14 cellular contexts compared by ENCODE assay signal in genomic region chrX:13212191-13212651, GRCh38.
DNase-seq lines count a peak whose midpoint lies in the region; ATAC-seq, FAIRE-seq and TF ChIP-seq lines count a peak whose summit lies in the region.
"Had no signal": no experiment of that assay in that cellular context is flagged by ENCODE, and none has a peak within 500 bp of the region (broad histone marks: within the 10 kb centered on the region; RNA-seq: fewer than 3 reads in every experiment).

No MANE protein-coding gene starts in this region.

- no peaks in the 10 kb centered on the region for H3K9me3 Mint-ChIP-seq in CD8-positive, alpha-beta T cell
- H3K9me3 Mint-ChIP-seq: activated naive CD4-positive, alpha-beta T cell treated with anti-CD3 and anti-CD28 coated beads for 36 hours had no signal

- TF ChIP-seq RAD21 in A549 (conservative IDR thresholded peaks at IDR 0.05 in 1 of 2, IDR thresholded peaks at IDR 0.05 in 1 of 2), result no peak

- TF ChIP-seq EP300 in A549 (IDR thresholded peaks at IDR 0.05), result no peak

- dilution Hi-C loops in keratinocyte (cut with MboI; ENCODE audit: extremely low pct_ligation_motif_present, low sequenced_read_pairs), result no loop called here

- H2AFZ ChIP-seq in keratinocyte (ENCODE audit: control insufficient read depth, low read length), result peak overlapping the region; percentile 56

- no peak overlapping the region for H3K4me3 Mint-ChIP-seq in CD8-positive, alpha-beta T cell
- H3K4me3 Mint-ChIP-seq: activated naive CD4-positive, alpha-beta T cell treated with anti-CD3 and anti-CD28 coated beads for 36 hours had no signal

- H3K4me3 ChIP-seq in A549 (no peak overlapping the region), cardiac fibroblast (replicated peaks in 1 of 2; ENCODE audit: low read depth in 2 of 2, low read length in 2 of 2) (no peak overlapping the region), keratinocyte (ENCODE audit: control insufficient read depth in 2 of 3, extremely low read depth in 1 of 3, insufficient read depth in 2 of 3, low read depth in 1 of 3, low read length in 3 of 3) (no peak overlapping the region)
- H3K4me3 ChIP-seq in CD8-positive, alpha-beta T cell (ENCODE audit: low read depth, low read length), result no peak overlapping the region

- peaks cover 6% of the 10 kb centered on the region; the same call in 2 of the 3 replicates for H3K4me1 ChIP-seq in A549
- peaks cover 2% of the 10 kb centered on the region for H3K4me1 ChIP-seq in keratinocyte (ENCODE audit: control insufficient read depth, extremely low read depth, insufficient read depth, low read length)
- H3K4me1 ChIP-seq in CD8-positive, alpha-beta T cell (ENCODE audit: insufficient read depth, low read length), result no peaks in the 10 kb centered on the region

- H3K4me1 Mint-ChIP-seq in CD8-positive, alpha-beta T cell (ENCODE audit: low read depth), result peaks cover 4% of the 10 kb centered on the region

- peak; percentile 63 for FAIRE-seq in A549 (lab: Jason Lieb, UNC)
- no peak for FAIRE-seq in keratinocyte (lab: Jason Lieb, UNC)
- FAIRE-seq in frontal cortex (lab: Jason Lieb, UNC), result no peak
- FAIRE-seq: urothelium cell line had no signal

- no peak overlapping the region for H3K9ac ChIP-seq in keratinocyte (ENCODE audit: control insufficient read depth, extremely low read depth, insufficient read depth, low read length)

- no peaks in the 10 kb centered on the region for H3K79me2 ChIP-seq in keratinocyte (ENCODE audit: control insufficient read depth, insufficient read depth, low read length)

- no peaks in the 10 kb centered on the region for H3K36me3 Mint-ChIP-seq in CD8-positive, alpha-beta T cell

- H3K4me2 ChIP-seq in A549, result no peak overlapping the region
- H3K4me2 ChIP-seq in keratinocyte (ENCODE audit: control insufficient read depth, extremely low read depth, insufficient read depth, low read depth, low read length), result no peak overlapping the region

- no peak for TF ChIP-seq CTCF in A549 (IDR thresholded peaks at IDR 0.05)
- TF ChIP-seq CTCF in cardiac fibroblast (IDR thresholded peaks at IDR 0.05; ENCODE audit: low read depth, low read length), result no peak
- TF ChIP-seq CTCF in keratinocyte (optimal IDR thresholded peaks at IDR 0.05 in 1 of 3, IDR thresholded peaks at IDR 0.05 in 1 of 3, conservative IDR thresholded peaks at IDR 0.05 in 1 of 3; ENCODE audit: extremely low read depth in 1 of 3, insufficient read depth in 2 of 3, low read length in 3 of 3), result no peak
- no peak for TF ChIP-seq CTCF in CD8-positive, alpha-beta T cell (IDR thresholded peaks at IDR 0.05)

- CTCF ChIA-PET in A549 (lab: Yijun Ruan, JAX), result no interaction called here
- CTCF ChIA-PET in CD8-positive, alpha-beta T cell (lab: Charles Lee), result no interaction called here

- DNase-seq in A549 (ENCODE audit: low read depth in 1 of 2, low spot score in 1 of 2), result no peak
- peak; percentile 49 for DNase-seq in M059J (ENCODE audit: low read depth)
- peak; percentile 34 to 59 for DNase-seq in cardiac fibroblast (ENCODE audit: low read depth in 2 of 2)
- DNase-seq in keratinocyte (ENCODE audit: low read depth, low spot score), result no peak
- DNase-seq in CD8-positive, alpha-beta T cell, result no peak
- DNase-seq in activated T-cell treated with anti-CD3 and anti-CD28 coated beads, Interleukin-2, amount 50 U/mL, for 1 hour, result no peak
- no peak for DNase-seq in frontal cortex (ENCODE audit: low spot score in 2 of 2)
- DNase-seq in stimulated activated naive CD8-positive, alpha-beta T cell treated with anti-CD3 and anti-CD28 coated beads, Interleukin-15, Interleukin-2, amounts not matched to agents 100 U/mL and 50 U/mL, for 24 hours, result no peak
- DNase-seq: activated naive CD4-positive, alpha-beta T cell treated with anti-CD3 and anti-CD28 coated beads for 36 hours; foreskin fibroblast; NCI-H1105; nucleus accumbens; T1000 had no signal

- intact Hi-C loops in CD8-positive, alpha-beta T cell (cut with DNase I, micrococcal nuclease), result no loop called here

- POLR2A ChIA-PET in A549 (lab: Yijun Ruan, JAX), result no interaction called here
- POLR2A ChIA-PET in CD8-positive, alpha-beta T cell (lab: Charles Lee), result no interaction called here

- H3K27ac Mint-ChIP-seq in CD8-positive, alpha-beta T cell, result no peak overlapping the region
- H3K27ac Mint-ChIP-seq: activated naive CD4-positive, alpha-beta T cell treated with anti-CD3 and anti-CD28 coated beads for 36 hours had no signal

- H3K9me1 ChIP-seq in keratinocyte (ENCODE audit: control insufficient read depth, extremely low read depth, insufficient read depth, low read length), result no peaks in the 10 kb centered on the region

- WGBS in A549 (ENCODE audit: missing lambda C conversion rate), result 100% methylated on average over 1 of the region's 1 CpG

- H4K20me1 ChIP-seq in keratinocyte (ENCODE audit: control insufficient read depth, extremely low read depth, insufficient read depth, low read length), result no peaks in the 10 kb centered on the region

- H3K27ac ChIP-seq in A549 (peak overlapping the region; percentile 12 to 45; a peak in 3 of 6 replicates), keratinocyte (ENCODE audit: control insufficient read depth, insufficient read depth, low read length) (no peak overlapping the region)
- H3K27ac ChIP-seq in CD8-positive, alpha-beta T cell (ENCODE audit: low read depth, low read length), result no peak overlapping the region

- H3K9me3 ChIP-seq in A549 (no peaks in the 10 kb centered on the region), keratinocyte (ENCODE audit: control insufficient read depth, low read depth, low read length) (no peaks in the 10 kb centered on the region)
- H3K9me3 ChIP-seq in CD8-positive, alpha-beta T cell (ENCODE audit: low read length), result no peaks in the 10 kb centered on the region

- no peak for ATAC-seq in A549
- ATAC-seq in CD8-positive, alpha-beta T cell, result no peak
- ATAC-seq in stimulated activated naive CD8-positive, alpha-beta T cell treated with anti-CD3 and anti-CD28 coated beads, Interleukin-15, Interleukin-2, amounts not matched to agents 100 U/mL and 50 U/mL, for 24 hours, result no peak

- no peaks in the 10 kb centered on the region for H3K36me3 ChIP-seq in keratinocyte (ENCODE audit: control insufficient read depth in 2 of 2, extremely low read depth in 1 of 2, insufficient read depth in 2 of 2, low read length in 2 of 2)
- H3K36me3 ChIP-seq in CD8-positive, alpha-beta T cell (ENCODE audit: insufficient read depth, low read length), result no peaks in the 10 kb centered on the region

- H3K27me3 ChIP-seq in keratinocyte (ENCODE audit: control insufficient read depth, extremely low read depth, insufficient read depth, low read length), result no peaks in the 10 kb centered on the region
- no peaks in the 10 kb centered on the region for H3K27me3 ChIP-seq in CD8-positive, alpha-beta T cell (ENCODE audit: insufficient read depth, low read length)

- no peaks in the 10 kb centered on the region for H3K27me3 Mint-ChIP-seq in CD8-positive, alpha-beta T cell (ENCODE audit: low read depth)

- no peak for TF ChIP-seq POLR2A in A549 (IDR thresholded peaks at IDR 0.05; ENCODE audit: low read length)

TF ChIP-seq in A549, 52 proteins besides CTCF, POLR2A, EP300 and RAD21:
- TF ChIP-seq RCOR1 (IDR thresholded peaks at IDR 0.05; ENCODE audit: low read depth, low read length) (no peak), E2F6 (IDR thresholded peaks at IDR 0.05; ENCODE audit: borderline replicate concordance, low read depth) (no peak), HDAC2 (IDR thresholded peaks at IDR 0.05) (no peak), ELK1 (IDR thresholded peaks at IDR 0.05; ENCODE audit: low read depth, low read length) (no peak), MAX (IDR thresholded peaks at IDR 0.05) (no peak), ZFP36 (IDR thresholded peaks at IDR 0.05; ENCODE audit: borderline replicate concordance, partially characterized antibody) (no peak), HOXA7 (CRISPR knock-in tag; IDR thresholded peaks at IDR 0.05) (no peak), JUN (IDR thresholded peaks at IDR 0.05) (no peak), SMC3 (IDR thresholded peaks at IDR 0.05) (no peak), ZC3H11A (IDR thresholded peaks at IDR 0.05) (no peak), NPAS2 (CRISPR knock-in tag; IDR thresholded peaks at IDR 0.05; ENCODE audit: borderline replicate concordance) (no peak), RFX5 (IDR thresholded peaks at IDR 0.05) (no peak), BHLHE40 (IDR thresholded peaks at IDR 0.05; ENCODE audit: low read depth, low read length) (no peak), CEBPB (IDR thresholded peaks at IDR 0.05) (no peak), EHF (CRISPR knock-in tag; IDR thresholded peaks at IDR 0.05) (no peak), HEYL (CRISPR knock-in tag; IDR thresholded peaks at IDR 0.05) (no peak), FOSL2 (IDR thresholded peaks at IDR 0.05) (no peak), FOSL2 (CRISPR knock-in tag; IDR thresholded peaks at IDR 0.05) (no peak), NFE2L2 (conservative IDR thresholded peaks at IDR 0.05; ENCODE audit: low read length) (no peak)

Comparison
In these comparisons a context has a peak if more than half of its experiments do, and no peak if none do; other contexts are left out.
1. DNase-seq: peak in M059J (single experiment) and cardiac fibroblast (2 of 2); none in A549 (0 of 2), keratinocyte (single experiment), CD8-positive, alpha-beta T cell (0 of 7), activated T-cell treated with anti-CD3 and anti-CD28 coated beads, Interleukin-2, amount 50 U/mL, for 1 hour (single experiment), frontal cortex (0 of 2) and stimulated activated naive CD8-positive, alpha-beta T cell treated with anti-CD3 and anti-CD28 coated beads, Interleukin-15, Interleukin-2, amounts not matched to agents 100 U/mL and 50 U/mL, for 24 hours (single experiment).
2. H3K27ac ChIP-seq: peak in A549 (2 of 2); none in keratinocyte (single experiment) and CD8-positive, alpha-beta T cell (single experiment).